In the genomic region with DNA sequence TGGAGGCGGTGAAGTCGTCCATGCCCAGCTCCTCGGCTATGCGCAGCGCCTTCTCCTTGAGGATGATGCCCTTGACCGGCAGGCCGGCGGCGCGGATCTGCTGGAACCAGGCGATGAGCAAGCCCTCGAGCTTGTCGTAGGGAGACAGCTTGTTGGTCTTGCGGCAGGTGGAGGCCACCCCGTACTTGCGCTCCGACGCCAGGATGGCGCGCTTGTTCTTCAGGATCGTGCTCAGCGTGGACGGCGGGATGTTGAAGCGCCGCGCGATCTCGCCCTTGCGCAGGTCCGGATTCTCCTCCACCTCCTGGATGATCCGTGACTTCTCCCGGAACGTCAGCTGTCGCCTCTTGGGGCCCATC, we compare ENCODE assay signal across 8 cellular contexts. TPM values are rescaled to one million over a fixed set of nuclear protein-coding genes. Genes with fewer than 3 reads are reported as not detected.
DNase-seq lines count a peak whose midpoint lies in the region; ATAC-seq, FAIRE-seq and TF ChIP-seq lines count a peak whose summit lies in the region.

No MANE protein-coding gene starts in this region.

- peak; percentile 24 to 52 for ATAC-seq in A549
- ATAC-seq in HG02973 (IDR thresholded peaks at IDR 0.05; ENCODE audit: unreplicated experiment) = peak; percentile 24
- no peak for ATAC-seq in HG03095 (IDR thresholded peaks at IDR 0.05; ENCODE audit: unreplicated experiment)

- DNase-seq in A549 (ENCODE audit: low read depth in 1 of 2, low spot score in 1 of 2) (peak in 1 of 2 experiments; percentile 80), OCI-M1 (lab: John Stamatoyannopoulos, UW) (peak; percentile 42), astrocyte of the cerebellum (ENCODE audit: low read depth) (no peak)

- POLR2A ChIA-PET in A549 (lab: Yijun Ruan, JAX) = interaction anchor here (0.6 to 3.0 kb wide), 10 partner anchors 9 to 299 kb away, joined by 3 to 40 read pairs (median 5); a partner anchor contains a TSS

- peak overlapping the region; percentile 65 for H3K9ac ChIP-seq in iPS-15b (ENCODE audit: low read depth, low read length)
- H3K9ac ChIP-seq in skeletal muscle tissue (ENCODE audit: low read depth in 1 of 3, low read length in 3 of 3) = peak overlapping the region; percentile 69 to 84 (median 74)

- peak; percentile 87 for FAIRE-seq in A549 (lab: Jason Lieb, UNC)

- TF ChIP-seq CTCF in A549 (IDR thresholded peaks at IDR 0.05) (no peak), GM12875 (IDR thresholded peaks at IDR 0.05; ENCODE audit: borderline replicate concordance, insufficient read depth, low read depth, low read length) (no peak), astrocyte of the cerebellum (IDR thresholded peaks at IDR 0.05; ENCODE audit: low read depth, low read length, missing control alignments) (no peak)

- WGBS in A549 (ENCODE audit: missing lambda C conversion rate) = 1% methylated on average over 28 of the region's 35 CpGs

- H3K4me3 ChIP-seq in A549 (peak overlapping the region; percentile 86), GM12875 (ENCODE audit: low read depth, low read length) (peak overlapping the region; percentile 59), astrocyte of the cerebellum (ENCODE audit: low read depth, low read length) (peak overlapping the region; percentile 47), iPS-15b (ENCODE audit: low read depth, low read length) (peak overlapping the region; percentile 80), skeletal muscle tissue (ENCODE audit: low read length in 3 of 3) (peak overlapping the region; percentile 81 to 88 (median 84))

- CTCF ChIA-PET in A549 (lab: Yijun Ruan, JAX) = interaction anchor here (0.6 to 56.5 kb wide), 21 partner anchors 9 to 286 kb away, joined by 3 to 1634 read pairs (median 6); a partner anchor contains a TSS

- H3K4me1 ChIP-seq in A549 (peaks cover 43% of the 10 kb centered on the region), iPS-15b (ENCODE audit: control insufficient read depth, insufficient read depth, low read length) (no peaks in the 10 kb centered on the region), skeletal muscle tissue (ENCODE audit: control insufficient read depth in 3 of 3, insufficient read depth in 3 of 3, low read length in 3 of 3) (peaks cover 27 to 50% (median 33%) of the 10 kb centered on the region in 3 donors)

- no peak for TF ChIP-seq EP300 in A549 (IDR thresholded peaks at IDR 0.05)

- TF ChIP-seq RAD21 in A549 (conservative IDR thresholded peaks at IDR 0.05 in 1 of 2, IDR thresholded peaks at IDR 0.05 in 1 of 2) = no peak

- H3K9me3 ChIP-seq in A549 (no peaks in the 10 kb centered on the region), iPS-15b (ENCODE audit: control insufficient read depth, insufficient read depth, low read length) (no peaks in the 10 kb centered on the region), skeletal muscle tissue (ENCODE audit: control insufficient read depth in 3 of 3, low read length in 3 of 3) (no peaks in the 10 kb centered on the region)

- peaks cover 22% of the 10 kb centered on the region for H3K27me3 ChIP-seq in iPS-15b (ENCODE audit: control insufficient read depth, insufficient read depth, low read length)
- H3K27me3 ChIP-seq in skeletal muscle tissue (ENCODE audit: control insufficient read depth in 3 of 3, insufficient read depth in 3 of 3, low read length in 3 of 3) = no peaks in the 10 kb centered on the region

- H3K36me3 ChIP-seq in iPS-15b (ENCODE audit: control insufficient read depth, insufficient read depth, low read length) = peaks cover 4% of the 10 kb centered on the region
- H3K36me3 ChIP-seq in skeletal muscle tissue (ENCODE audit: control insufficient read depth in 3 of 3, insufficient read depth in 3 of 3, low read length in 3 of 3) = peaks cover 0 to 5% (median 5%) of the 10 kb centered on the region in 3 donors

- H3K4me2 ChIP-seq in A549 = peak overlapping the region; percentile 97

- in situ Hi-C loops in astrocyte of the cerebellum (cut with HindIII; ENCODE audit: low sequenced_read_pairs) = no loop called here

- TF ChIP-seq POLR2A in A549 (IDR thresholded peaks at IDR 0.05; ENCODE audit: low read length) = no peak

- peak overlapping the region; percentile 88 to 96 for H3K27ac ChIP-seq in A549
- H3K27ac ChIP-seq in skeletal muscle tissue (ENCODE audit: low read depth, low read length) = peak overlapping the region; percentile 52

TF ChIP-seq in A549, 52 proteins besides CTCF, POLR2A, EP300 and RAD21:
- TF ChIP-seq RFX5 (IDR thresholded peaks at IDR 0.05) = no peak
- TF ChIP-seq, protein P1, sequence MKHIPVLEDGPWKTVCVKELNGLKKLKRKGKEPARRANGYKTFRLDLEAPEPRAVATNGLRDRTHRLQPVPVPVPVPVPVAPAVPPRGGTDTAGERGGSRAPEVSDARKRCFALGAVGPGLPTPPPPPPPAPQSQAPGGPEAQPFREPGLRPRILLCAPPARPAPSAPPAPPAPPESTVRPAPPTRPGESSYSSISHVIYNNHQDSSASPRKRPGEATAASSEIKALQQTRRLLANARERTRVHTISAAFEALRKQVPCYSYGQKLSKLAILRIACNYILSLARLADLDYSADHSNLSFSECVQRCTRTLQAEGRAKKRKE (CRISPR knock-in tag; IDR thresholded peaks at IDR 0.05; ENCODE audit: low read depth) = 0 out of 2 replicates have a peak, but pooled peaks have one; percentile 37
- no peak for TF ChIP-seq KDM5A (IDR thresholded peaks at IDR 0.05)
- TF ChIP-seq, protein P2, sequence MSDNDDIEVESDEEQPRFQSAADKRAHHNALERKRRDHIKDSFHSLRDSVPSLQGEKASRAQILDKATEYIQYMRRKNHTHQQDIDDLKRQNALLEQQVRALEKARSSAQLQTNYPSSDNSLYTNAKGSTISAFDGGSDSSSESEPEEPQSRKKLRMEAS (IDR thresholded peaks at IDR 0.05) = peak; percentile 93
- TF ChIP-seq, protein P3, sequence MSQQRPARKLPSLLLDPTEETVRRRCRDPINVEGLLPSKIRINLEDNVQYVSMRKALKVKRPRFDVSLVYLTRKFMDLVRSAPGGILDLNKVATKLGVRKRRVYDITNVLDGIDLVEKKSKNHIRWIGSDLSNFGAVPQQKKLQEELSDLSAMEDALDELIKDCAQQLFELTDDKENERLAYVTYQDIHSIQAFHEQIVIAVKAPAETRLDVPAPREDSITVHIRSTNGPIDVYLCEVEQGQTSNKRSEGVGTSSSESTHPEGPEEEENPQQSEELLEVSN (IDR thresholded peaks at IDR 0.05; ENCODE audit: borderline replicate concordance, low read depth) = peak; percentile 90
- TF ChIP-seq ESRRA (IDR thresholded peaks at IDR 0.05; ENCODE audit: borderline replicate concordance, low read length) = 0 out of 2 replicates have a peak, but pooled peaks have one; percentile 14
- peak; percentile 66; the same call in 1 of the 2 replicates for TF ChIP-seq RNF2 (IDR thresholded peaks at IDR 0.05; ENCODE audit: borderline replicate concordance, low read depth)

RNA-seq across cellular contexts. Expression of a gene that starts 0.4 kb away (rescaled TPM):
- polyA plus RNA-seq in A549 (2011; rRNA removed) = 35.9 and 42.6 TPM in 2 replicates
- 57.6 and 77.1 TPM in 2 replicates for polyA plus RNA-seq in A549 (2012; cell fraction: cytosol; rRNA removed)
- polyA plus RNA-seq in A549 (2012; cell fraction: nucleus; rRNA removed) = 55.5 and 78.2 TPM in 2 replicates
- 93.1 to 107 TPM (median 106 TPM) in 3 replicates for polyA plus RNA-seq in A549 (2017; fragmentation: RNase III; extraction: RNeasy Plus Mini Kit Qiagen cat#74134 plus additional on column Dnase treatment)
- 49.1 and 52.8 TPM in 2 replicates for polyA minus RNA-seq in A549 (2011; rRNA and poly(A)+ RNA removed)
- total RNA-seq in skeletal muscle tissue = 46.4 TPM

RNA-seq across cellular contexts. Expression of a gene that starts 4.9 kb away (rescaled TPM):
- polyA plus RNA-seq in A549 (2011; rRNA removed) (0.41 and 0.46 TPM in 2 replicates), A549 (2017; fragmentation: RNase III; extraction: RNeasy Plus Mini Kit Qiagen cat#74134 plus additional on column Dnase treatment) (0.89 to 1.4 TPM (median 1.3 TPM) in 3 replicates)
- 1.1 and 1.2 TPM in 2 replicates for polyA plus RNA-seq in A549 (2012; cell fraction: cytosol; rRNA removed)
- 4.2 and 4.5 TPM in 2 replicates for polyA plus RNA-seq in A549 (2012; cell fraction: nucleus; rRNA removed)
- 0.15 and 0.21 TPM in 2 replicates for polyA minus RNA-seq in A549 (2011; rRNA and poly(A)+ RNA removed)
- not detected for total RNA-seq in skeletal muscle tissue

RNA-seq across cellular contexts. Expression of a gene that starts 10.0 kb away (rescaled TPM):
- polyA plus RNA-seq in A549 (2011; rRNA removed) (133 and 136 TPM in 2 replicates), A549 (2017; fragmentation: RNase III; extraction: RNeasy Plus Mini Kit Qiagen cat#74134 plus additional on column Dnase treatment) (129 to 150 TPM (median 140 TPM) in 3 replicates)
- polyA plus RNA-seq in A549 (2012; cell fraction: cytosol; rRNA removed) = 173 and 193 TPM in 2 replicates
- 307 and 346 TPM in 2 replicates for polyA plus RNA-seq in A549 (2012; cell fraction: nucleus; rRNA removed)
- polyA minus RNA-seq in A549 (2011; rRNA and poly(A)+ RNA removed) = 101 and 126 TPM in 2 replicates
- 28.7 TPM for total RNA-seq in skeletal muscle tissue

RNA-seq across cellular contexts. Expression of a gene that starts 18.6 kb away (rescaled TPM):
- polyA plus RNA-seq in A549 (2011; rRNA removed) = 43.9 and 44.0 TPM in 2 replicates
- 162 and 207 TPM in 2 replicates for polyA plus RNA-seq in A549 (2012; cell fraction: cytosol; rRNA removed)
- 139 and 182 TPM in 2 replicates for polyA plus RNA-seq in A549 (2012; cell fraction: nucleus; rRNA removed)
- 93.2 to 104 TPM (median 95.2 TPM) in 3 replicates for polyA plus RNA-seq in A549 (2017; fragmentation: RNase III; extraction: RNeasy Plus Mini Kit Qiagen cat#74134 plus additional on column Dnase treatment)
- polyA minus RNA-seq in A549 (2011; rRNA and poly(A)+ RNA removed) = 49.7 and 55.6 TPM in 2 replicates
- 9.4 TPM for total RNA-seq in skeletal muscle tissue

RNA-seq across cellular contexts. Expression of a gene that starts 34.2 kb away (rescaled TPM):
- polyA plus RNA-seq in A549 (2011; rRNA removed) = 10.2 and 11.8 TPM in 2 replicates
- 15.6 and 19.0 TPM in 2 replicates for polyA plus RNA-seq in A549 (2012; cell fraction: cytosol; rRNA removed)
- 15.2 and 20.0 TPM in 2 replicates for polyA plus RNA-seq in A549 (2012; cell fraction: nucleus; rRNA removed)
- polyA plus RNA-seq in A549 (2017; fragmentation: RNase III; extraction: RNeasy Plus Mini Kit Qiagen cat#74134 plus additional on column Dnase treatment) = 17.7 to 20.6 TPM (median 19.9 TPM) in 3 replicates
- polyA minus RNA-seq in A549 (2011; rRNA and poly(A)+ RNA removed) = 21.2 and 27.1 TPM in 2 replicates
- total RNA-seq in skeletal muscle tissue = 8.9 TPM
